14 cellular contexts compared by ENCODE assay signal in the genomic region with DNA sequence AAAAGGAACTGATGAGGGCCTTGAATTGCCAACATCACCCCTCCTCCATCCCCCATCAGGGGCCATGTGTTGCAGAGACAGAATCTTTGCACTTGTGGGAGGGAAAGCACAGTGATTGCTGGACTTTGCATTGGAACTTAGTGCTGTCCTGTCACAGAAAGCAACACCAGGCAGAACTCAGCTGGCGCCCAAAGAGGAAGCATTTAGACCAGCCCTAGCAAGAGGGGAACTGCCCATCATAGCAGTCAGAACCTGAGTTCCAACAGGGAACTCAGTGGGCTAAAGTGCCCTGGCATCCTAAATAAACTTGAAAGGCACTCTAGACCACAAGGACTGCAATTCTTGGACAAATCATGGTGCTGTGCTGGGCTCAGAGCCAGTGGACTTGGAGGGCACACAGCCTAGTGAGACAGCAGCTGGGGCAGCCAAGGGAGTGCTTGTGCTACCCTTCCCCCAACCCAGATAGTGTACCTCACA.
DNase-seq lines count a peak whose midpoint lies in the region; ATAC-seq, FAIRE-seq and TF ChIP-seq lines count a peak whose summit lies in the region.
"Had no signal": no experiment of that assay in that cellular context is flagged by ENCODE, and none has a peak within 500 bp of the region (broad histone marks: within the 10 kb centered on the region; RNA-seq: fewer than 3 reads in every experiment).

No MANE protein-coding gene starts in this region.

- peaks cover 11 to 44% of the 10 kb centered on the region in 2 donors for H3K4me1 ChIP-seq in thoracic aorta (ENCODE audit: control insufficient read depth in 1 of 2, low read depth in 2 of 2)
- H3K4me1 ChIP-seq: foreskin keratinocyte, SJCRH30 had no signal

- no peaks in the 10 kb centered on the region for H3K36me3 ChIP-seq in bronchial epithelial cell (ENCODE audit: control insufficient read depth, insufficient read depth, low read length)
- no peaks in the 10 kb centered on the region for H3K36me3 ChIP-seq in thoracic aorta
- H3K36me3 ChIP-seq: SJCRH30 had no signal

- H3K27me3 ChIP-seq in bronchial epithelial cell (ENCODE audit: control insufficient read depth, insufficient read depth, low read length) (no peaks in the 10 kb centered on the region), thoracic aorta (replicated peaks; ENCODE audit: insufficient read depth) (no peaks in the 10 kb centered on the region)
- H3K27me3 ChIP-seq: foreskin keratinocyte, SJCRH30 had no signal

- peak overlapping the region in 1 of 2 donors; percentile 48 for H3K27ac ChIP-seq in thoracic aorta
- H3K27ac ChIP-seq: 22Rv1, foreskin keratinocyte, SJCRH30 had no signal

- peak; percentile 28 for FAIRE-seq in bronchial epithelial cell (lab: Jason Lieb, UNC)

- TF ChIP-seq CTCF in bronchial epithelial cell (IDR thresholded peaks at IDR 0.05; ENCODE audit: insufficient read depth, low read length, severe bottlenecking) (no peak), thoracic aorta (IDR thresholded peaks at IDR 0.05) (no peak)

- no peaks in the 10 kb centered on the region for H3K9me3 ChIP-seq in thoracic aorta
- H3K9me3 ChIP-seq: SJCRH30 had no signal

- ATAC-seq in thoracic aorta (ENCODE audit: insufficient number of reproducible peaks, low FRiP score, low read depth) (no peak), HG02763 (IDR thresholded peaks at IDR 0.05; ENCODE audit: unreplicated experiment) (no peak), GM21423 (IDR thresholded peaks at IDR 0.05; ENCODE audit: unreplicated experiment) (no peak)
- ATAC-seq: foreskin keratinocyte, natural killer cell had no signal

- H3K4me3 ChIP-seq in bronchial epithelial cell (ENCODE audit: low read depth, low read length) (no peak overlapping the region), thoracic aorta (no peak overlapping the region)
- H3K4me3 ChIP-seq: SJCRH30 had no signal

- peak; percentile 67 for DNase-seq in DMS 273 (lab: John Stamatoyannopoulos, UW; ENCODE audit: unreplicated experiment)
- DNase-seq in DMS 273 treated with DMSO at 0.1 percent for 48 hours (lab: John Stamatoyannopoulos, UW) = no peak
- DNase-seq in bronchial epithelial cell (ENCODE audit: low read depth) = no peak
- peak; percentile 22 for DNase-seq in inferior parietal cortex (ENCODE audit: extremely low spot score)
- DNase-seq in thoracic aorta (ENCODE audit: low spot score) = peak; percentile 46
- no peak for DNase-seq in stimulated activated CD4-positive, alpha-beta T cell treated with anti-CD3 and anti-CD28 coated beads, Interleukin-12 subunit alpha, Interleukin-12 subunit beta, amount 100 ng/mL, for 4 hours
- DNase-seq: foreskin keratinocyte, natural killer cell, NCI-H1436 treated with DMSO at 0.1 percent for 48 hours, NCI-H69, SJCRH30 had no signal

Comparison
In these comparisons a context has a peak if more than half of its experiments do, and no peak if none do; other contexts are left out.
1. DNase-seq: peak in DMS 273 (single experiment), inferior parietal cortex (single experiment) and thoracic aorta (single experiment); none in DMS 273 treated with DMSO at 0.1 percent for 48 hours (single experiment), bronchial epithelial cell (single experiment) and stimulated activated CD4-positive, alpha-beta T cell treated with anti-CD3 and anti-CD28 coated beads, Interleukin-12 subunit alpha, Interleukin-12 subunit beta, amount 100 ng/mL, for 4 hours (single experiment).